ENCODE assay signal across 8 cellular contexts in the genomic region with DNA sequence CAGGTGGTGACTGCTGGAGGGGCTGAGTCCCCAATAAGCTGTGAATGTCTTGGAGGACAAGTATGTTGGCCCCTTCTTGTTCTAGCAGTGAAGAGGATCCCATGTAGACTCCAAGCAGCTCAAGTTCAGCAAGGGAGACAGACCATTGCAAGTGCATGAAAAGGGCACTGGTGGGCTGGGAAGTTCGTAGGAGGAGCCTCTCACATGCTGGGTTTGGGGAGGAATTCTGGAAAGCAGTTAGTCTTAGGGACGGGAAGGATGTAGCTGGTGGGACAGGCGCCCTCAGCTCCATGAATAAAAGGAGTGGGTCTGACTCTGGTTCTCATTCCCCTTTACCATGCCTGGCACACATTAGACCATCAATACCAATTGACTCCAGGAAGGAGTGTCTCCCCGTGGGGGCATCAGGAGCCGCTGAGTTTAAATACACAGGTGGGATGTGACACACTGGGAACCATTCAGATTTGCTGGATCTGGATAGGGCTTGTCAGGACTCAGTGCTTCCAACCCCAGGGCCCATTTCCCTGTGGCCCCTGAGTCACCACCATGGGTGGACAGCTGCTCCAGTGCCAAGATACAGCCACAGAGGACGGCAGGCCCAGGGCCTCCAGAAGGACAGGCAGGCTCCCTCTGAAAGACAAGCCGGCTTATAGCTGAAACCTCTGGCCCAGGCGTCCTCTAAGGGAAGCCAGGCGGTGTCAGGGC. TPM values are rescaled to one million over a fixed set of nuclear protein-coding genes. Genes with fewer than 3 reads are reported as not detected.
DNase-seq lines count a peak whose midpoint lies in the region; ATAC-seq, FAIRE-seq and TF ChIP-seq lines count a peak whose summit lies in the region.

No MANE protein-coding gene starts in this region.

- no peaks in the 10 kb centered on the region for H4K20me1 ChIP-seq in neural cell (ENCODE audit: insufficient read depth)

- H3K9me3 ChIP-seq in neural cell (ENCODE audit: low read length) = no peaks in the 10 kb centered on the region

- H3K9ac ChIP-seq in neural cell (ENCODE audit: low read length) = peak overlapping the region; percentile 58

- DNase-seq in cerebellum (ENCODE audit: low spot score) = peak; percentile 10
- no peak for DNase-seq in dermis blood vessel endothelial cell
- no peak for DNase-seq in stimulated activated naive CD4-positive, alpha-beta T cell (lab: John Stamatoyannopoulos, UW)
- DNase-seq in frontal cortex (ENCODE audit: low spot score in 2 of 2) = no peak
- no peak for DNase-seq in T-helper 9 cell

- H3K4me2 ChIP-seq in neural cell (ENCODE audit: low read length) = no peak overlapping the region

- no peak for TF ChIP-seq CTCF in neural cell (IDR thresholded peaks at IDR 0.05; ENCODE audit: poor library complexity, severe bottlenecking)

- no peak overlapping the region for H3K27ac ChIP-seq in neural cell (ENCODE audit: low read length)

- H3K36me3 ChIP-seq in neural cell (ENCODE audit: insufficient read depth, low read length) = no peaks in the 10 kb centered on the region

- peak overlapping the region; percentile 87 for H3K4me3 ChIP-seq in neural cell (ENCODE audit: low read length)

- ATAC-seq in GM19023 (IDR thresholded peaks at IDR 0.05; ENCODE audit: unreplicated experiment) (peak; percentile 22), HG03354 (IDR thresholded peaks at IDR 0.05; ENCODE audit: poor library complexity, severe bottlenecking, unreplicated experiment) (peak; percentile 34)

- H3K79me2 ChIP-seq in neural cell (replicated peaks; ENCODE audit: insufficient read depth, low read length) = no peaks in the 10 kb centered on the region

- no peak for TF ChIP-seq RAD21 in neural cell (conservative IDR thresholded peaks at IDR 0.05)

- no peaks in the 10 kb centered on the region for H3F3A ChIP-seq in neural cell (ENCODE audit: insufficient read depth, low read length, poor library complexity, severe bottlenecking)

- H3K9me2 ChIP-seq in neural cell (ENCODE audit: insufficient read depth, low read length) = no peaks in the 10 kb centered on the region

- H3K27me3 ChIP-seq in neural cell (ENCODE audit: insufficient read depth, low read depth, low read length) = no peaks in the 10 kb centered on the region

- no peak for FAIRE-seq in frontal cortex (lab: Jason Lieb, UNC)

- TF ChIP-seq EP300 in neural cell (conservative IDR thresholded peaks at IDR 0.05; ENCODE audit: poor library complexity, severe bottlenecking) = no peak

- H2AFZ ChIP-seq in neural cell (ENCODE audit: low read depth, low read length) = peak overlapping the region; percentile 60

TF ChIP-seq in neural cell, 6 proteins besides CTCF, POLR2A, EP300 and RAD21:
- TF ChIP-seq, protein P1, sequence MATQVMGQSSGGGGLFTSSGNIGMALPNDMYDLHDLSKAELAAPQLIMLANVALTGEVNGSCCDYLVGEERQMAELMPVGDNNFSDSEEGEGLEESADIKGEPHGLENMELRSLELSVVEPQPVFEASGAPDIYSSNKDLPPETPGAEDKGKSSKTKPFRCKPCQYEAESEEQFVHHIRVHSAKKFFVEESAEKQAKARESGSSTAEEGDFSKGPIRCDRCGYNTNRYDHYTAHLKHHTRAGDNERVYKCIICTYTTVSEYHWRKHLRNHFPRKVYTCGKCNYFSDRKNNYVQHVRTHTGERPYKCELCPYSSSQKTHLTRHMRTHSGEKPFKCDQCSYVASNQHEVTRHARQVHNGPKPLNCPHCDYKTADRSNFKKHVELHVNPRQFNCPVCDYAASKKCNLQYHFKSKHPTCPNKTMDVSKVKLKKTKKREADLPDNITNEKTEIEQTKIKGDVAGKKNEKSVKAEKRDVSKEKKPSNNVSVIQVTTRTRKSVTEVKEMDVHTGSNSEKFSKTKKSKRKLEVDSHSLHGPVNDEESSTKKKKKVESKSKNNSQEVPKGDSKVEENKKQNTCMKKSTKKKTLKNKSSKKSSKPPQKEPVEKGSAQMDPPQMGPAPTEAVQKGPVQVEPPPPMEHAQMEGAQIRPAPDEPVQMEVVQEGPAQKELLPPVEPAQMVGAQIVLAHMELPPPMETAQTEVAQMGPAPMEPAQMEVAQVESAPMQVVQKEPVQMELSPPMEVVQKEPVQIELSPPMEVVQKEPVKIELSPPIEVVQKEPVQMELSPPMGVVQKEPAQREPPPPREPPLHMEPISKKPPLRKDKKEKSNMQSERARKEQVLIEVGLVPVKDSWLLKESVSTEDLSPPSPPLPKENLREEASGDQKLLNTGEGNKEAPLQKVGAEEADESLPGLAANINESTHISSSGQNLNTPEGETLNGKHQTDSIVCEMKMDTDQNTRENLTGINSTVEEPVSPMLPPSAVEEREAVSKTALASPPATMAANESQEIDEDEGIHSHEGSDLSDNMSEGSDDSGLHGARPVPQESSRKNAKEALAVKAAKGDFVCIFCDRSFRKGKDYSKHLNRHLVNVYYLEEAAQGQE (IDR thresholded peaks at IDR 0.05; ENCODE audit: borderline replicate concordance) = no peak
- TF ChIP-seq MXI1 (conservative IDR thresholded peaks at IDR 0.05; ENCODE audit: poor library complexity, severe bottlenecking) (no peak), POLR2AphosphoS5 (IDR thresholded peaks at IDR 0.05) (no peak), TAF1 (IDR thresholded peaks at IDR 0.05; ENCODE audit: low read depth) (no peak), SMC3 (conservative IDR thresholded peaks at IDR 0.05; ENCODE audit: poor library complexity) (no peak), EZH2 (IDR thresholded peaks at IDR 0.05; ENCODE audit: borderline replicate concordance, insufficient read depth, low read length, poor library complexity, severe bottlenecking) (no peak)

RNA-seq across cellular contexts. Expression of a gene that starts 0.6 kb away (rescaled TPM):
- 12.0 TPM for total RNA-seq in cerebellum
- polyA plus RNA-seq in neural cell = 0.50 and 1.8 TPM in 2 replicates
- polyA minus RNA-seq in neural cell = 1.7 and 3.1 TPM in 2 replicates
- total RNA-seq in dermis blood vessel endothelial cell = 1.7 and 2.1 TPM in 2 replicates
- 4.1 TPM for total RNA-seq in frontal cortex
